Comparison of ENCODE assay signal across 2 cellular contexts in genomic region chr2:6906165-6906751, GRCh38.
TF ChIP-seq lines count a peak whose summit lies in the region.

No MANE protein-coding gene starts in this region.

TF ChIP-seq in K562, 482 proteins besides CTCF, POLR2A, EP300 and RAD21 (continued from another document):
- TF ChIP-seq, protein P1, sequence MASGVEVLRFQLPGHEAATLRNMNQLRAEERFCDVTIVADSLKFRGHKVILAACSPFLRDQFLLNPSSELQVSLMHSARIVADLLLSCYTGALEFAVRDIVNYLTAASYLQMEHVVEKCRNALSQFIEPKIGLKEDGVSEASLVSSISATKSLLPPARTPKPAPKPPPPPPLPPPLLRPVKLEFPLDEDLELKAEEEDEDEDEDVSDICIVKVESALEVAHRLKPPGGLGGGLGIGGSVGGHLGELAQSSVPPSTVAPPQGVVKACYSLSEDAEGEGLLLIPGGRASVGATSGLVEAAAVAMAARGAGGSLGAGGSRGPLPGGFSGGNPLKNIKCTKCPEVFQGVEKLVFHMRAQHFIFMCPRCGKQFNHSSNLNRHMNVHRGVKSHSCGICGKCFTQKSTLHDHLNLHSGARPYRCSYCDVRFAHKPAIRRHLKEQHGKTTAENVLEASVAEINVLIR (CRISPR knock-in tag; IDR thresholded peaks at IDR 0.05) = no peak
- TF ChIP-seq ZNF707 (CRISPR knock-in tag; conservative IDR thresholded peaks at IDR 0.05) = no peak

TF ChIP-seq in SK-N-SH treated with all-trans-retinoic acid at 6 μM for 48 hours, 23 proteins besides CTCF, POLR2A, EP300 and RAD21 (continued from another document):
- TF ChIP-seq, protein P2, sequence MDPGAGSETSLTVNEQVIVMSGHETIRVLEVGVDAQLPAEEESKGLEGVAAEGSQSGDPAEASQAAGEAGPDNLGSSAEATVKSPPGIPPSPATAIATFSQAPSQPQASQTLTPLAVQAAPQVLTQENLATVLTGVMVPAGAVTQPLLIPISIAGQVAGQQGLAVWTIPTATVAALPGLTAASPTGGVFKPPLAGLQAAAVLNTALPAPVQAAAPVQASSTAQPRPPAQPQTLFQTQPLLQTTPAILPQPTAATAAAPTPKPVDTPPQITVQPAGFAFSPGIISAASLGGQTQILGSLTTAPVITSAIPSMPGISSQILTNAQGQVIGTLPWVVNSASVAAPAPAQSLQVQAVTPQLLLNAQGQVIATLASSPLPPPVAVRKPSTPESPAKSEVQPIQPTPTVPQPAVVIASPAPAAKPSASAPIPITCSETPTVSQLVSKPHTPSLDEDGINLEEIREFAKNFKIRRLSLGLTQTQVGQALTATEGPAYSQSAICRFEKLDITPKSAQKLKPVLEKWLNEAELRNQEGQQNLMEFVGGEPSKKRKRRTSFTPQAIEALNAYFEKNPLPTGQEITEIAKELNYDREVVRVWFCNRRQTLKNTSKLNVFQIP (CRISPR knock-in tag; IDR thresholded peaks at IDR 0.05; ENCODE audit: borderline replicate concordance, low read depth) = no peak
- TF ChIP-seq CSDC2 (CRISPR knock-in tag; IDR thresholded peaks at IDR 0.05) = no peak
- no peak for TF ChIP-seq ZNF70 (CRISPR knock-in tag; IDR thresholded peaks at IDR 0.05)
- TF ChIP-seq OSR1 (CRISPR knock-in tag; IDR thresholded peaks at IDR 0.05) = no peak
- TF ChIP-seq ZFP30 (CRISPR knock-in tag; IDR thresholded peaks at IDR 0.05) = no peak
- no peak for TF ChIP-seq ZNF565 (CRISPR knock-in tag; conservative IDR thresholded peaks at IDR 0.05; ENCODE audit: low read depth)
- TF ChIP-seq ARNTL (CRISPR knock-in tag; IDR thresholded peaks at IDR 0.05; ENCODE audit: borderline replicate concordance, low read depth) = no peak
- no peak for TF ChIP-seq ZC3H10 (CRISPR knock-in tag; IDR thresholded peaks at IDR 0.05)
